ENCODE assay signal across 26 cellular contexts in the genomic region with DNA sequence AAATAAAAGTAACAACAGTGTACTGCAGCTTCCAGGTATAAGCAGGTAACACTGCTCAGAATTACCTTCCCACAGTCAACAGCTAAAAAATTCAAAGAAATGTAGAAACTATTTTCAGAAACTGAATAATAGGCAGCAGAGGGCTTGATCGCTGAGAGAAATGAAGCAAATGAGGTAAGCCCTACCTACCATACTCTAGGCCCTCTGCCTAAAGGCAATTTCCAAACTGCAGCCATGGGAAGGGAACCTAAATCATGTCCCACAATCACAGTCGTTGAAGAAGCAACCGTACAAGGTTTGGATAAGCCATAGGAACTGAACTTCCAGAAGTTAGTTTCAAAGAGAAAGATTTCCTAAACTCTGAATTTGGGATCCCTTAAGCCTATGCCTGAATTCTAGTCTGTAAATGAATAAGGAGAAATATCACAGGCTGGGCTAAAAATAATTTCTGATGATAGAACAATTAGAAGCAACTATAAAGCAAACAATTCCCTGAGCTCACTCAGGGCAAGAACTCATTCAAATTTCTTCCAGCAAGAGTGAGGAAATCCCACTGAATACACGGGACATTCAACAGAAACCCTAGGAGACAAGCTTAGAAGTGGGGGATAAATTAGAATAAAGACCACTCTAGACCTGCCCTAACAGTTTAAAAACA. TPM values are rescaled to one million over a fixed set of nuclear protein-coding genes. Genes with fewer than 3 reads are reported as not detected.
DNase-seq lines count a peak whose midpoint lies in the region; ATAC-seq and TF ChIP-seq lines count a peak whose summit lies in the region.
"Had no signal": no experiment of that assay in that cellular context is flagged by ENCODE, and none has a peak within 500 bp of the region (broad histone marks: within the 10 kb centered on the region; RNA-seq: fewer than 3 reads in every experiment).

No MANE protein-coding gene starts in this region.

- H3K4me3 ChIP-seq in cardiac muscle cell: no peak overlapping the region
- no peak overlapping the region for H3K4me3 ChIP-seq in right atrium auricular region
- no peak overlapping the region for H3K4me3 ChIP-seq in RWPE2 (ENCODE audit: severe bottlenecking)
- no peak overlapping the region for H3K4me3 ChIP-seq in skeletal muscle tissue (ENCODE audit: low read length in 3 of 3)
- H3K4me3 ChIP-seq: ascending aorta, hepatocyte, K562, mucosa of descending colon, spleen, tibial nerve had no signal

- H3K27ac ChIP-seq in cardiac muscle cell (peak overlapping the region; percentile 60), right atrium auricular region (peak overlapping the region in 1 of 2 donors; percentile 61), RWPE2 (ENCODE audit: poor library complexity, severe bottlenecking) (peak overlapping the region; percentile 41), foreskin keratinocyte (peak overlapping the region; percentile 21), skeletal muscle tissue (ENCODE audit: low read depth, low read length) (peak overlapping the region; percentile 37)
- H3K27ac ChIP-seq: ascending aorta, hepatocyte, neutrophil, spleen, tibial nerve had no signal

- DNase-seq in cardiac muscle cell (ENCODE audit: low read depth in 1 of 2, low spot score in 1 of 2) (no peak), right atrium auricular region (ENCODE audit: low spot score) (no peak), RWPE2 (ENCODE audit: low spot score) (no peak), foreskin keratinocyte (no peak), NCI-H345 (lab: John Stamatoyannopoulos, UW) (no peak), NCI-H226 (no peak)
- DNase-seq: activated CD4-positive, alpha-beta T cell treated with anti-CD3 and anti-CD28 coated beads, Interleukin-2, amount 50 U/mL, for 4 hours; activated naive CD4-positive, alpha-beta T cell treated with Interleukin-2 at 50 U/mL for 16 hours; GF-D8; immature natural killer cell; mucosa of descending colon; NCI-H1436; NCI-H2107; NCI-H526; spleen; stimulated activated CD4-positive, alpha-beta T cell treated with anti-CD3 and anti-CD28 coated beads, Interleukin-4, amount 100 ng/mL, for 1 hour; stimulated activated naive CD4-positive, alpha-beta T cell; WERI-Rb-1 had no signal

- no peak for ATAC-seq in RWPE2 (ENCODE audit: low read depth)
- ATAC-seq in foreskin keratinocyte: no peak
- no peak for ATAC-seq in GM21423 (IDR thresholded peaks at IDR 0.05; ENCODE audit: unreplicated experiment)
- ATAC-seq: K562, mucosa of descending colon, SK-N-SH treated with all-trans-retinoic acid at 6 μM for 48 hours had no signal

- H3K9ac ChIP-seq in skeletal muscle tissue (ENCODE audit: low read depth in 1 of 3, low read length in 3 of 3): no peak overlapping the region

- H3K27me3 ChIP-seq in cardiac muscle cell: no peaks in the 10 kb centered on the region
- H3K27me3 ChIP-seq in right atrium auricular region: no peaks in the 10 kb centered on the region
- no peaks in the 10 kb centered on the region for H3K27me3 ChIP-seq in RWPE2 (ENCODE audit: insufficient read depth, poor library complexity, severe bottlenecking)
- no peaks in the 10 kb centered on the region for H3K27me3 ChIP-seq in foreskin keratinocyte
- no peaks in the 10 kb centered on the region for H3K27me3 ChIP-seq in skeletal muscle tissue (ENCODE audit: control insufficient read depth in 3 of 3, insufficient read depth in 3 of 3, low read length in 3 of 3)
- H3K27me3 ChIP-seq: ascending aorta, hepatocyte, neutrophil, spleen, tibial nerve had no signal

- TF ChIP-seq CTCF in cardiac muscle cell (IDR thresholded peaks at IDR 0.05; ENCODE audit: low read depth, low read length): no peak
- no peak for TF ChIP-seq CTCF in right atrium auricular region (IDR thresholded peaks at IDR 0.05)
- no peak for TF ChIP-seq CTCF in RWPE2 (IDR thresholded peaks at IDR 0.05; ENCODE audit: poor library complexity, severe bottlenecking)
- no peak for TF ChIP-seq CTCF in foreskin keratinocyte (conservative IDR thresholded peaks at IDR 0.05)

- H3K9me3 ChIP-seq in cardiac muscle cell (ENCODE audit: low read depth): no peaks in the 10 kb centered on the region
- no peaks in the 10 kb centered on the region for H3K9me3 ChIP-seq in right atrium auricular region
- no peaks in the 10 kb centered on the region for H3K9me3 ChIP-seq in RWPE2 (ENCODE audit: severe bottlenecking)
- no peaks in the 10 kb centered on the region for H3K9me3 ChIP-seq in skeletal muscle tissue (ENCODE audit: control insufficient read depth in 3 of 3, low read length in 3 of 3)
- H3K9me3 ChIP-seq: ascending aorta, mucosa of descending colon, neutrophil, spleen, tibial nerve had no signal

- H3K4me1 ChIP-seq in cardiac muscle cell (ENCODE audit: low read depth): no peaks in the 10 kb centered on the region
- peaks cover 0 to 15% of the 10 kb centered on the region in 2 donors for H3K4me1 ChIP-seq in right atrium auricular region
- peaks cover 26% of the 10 kb centered on the region for H3K4me1 ChIP-seq in RWPE2 (ENCODE audit: insufficient read depth, poor library complexity, severe bottlenecking)
- peaks cover 25% of the 10 kb centered on the region for H3K4me1 ChIP-seq in foreskin keratinocyte
- peaks cover 3 to 11% (median 9%) of the 10 kb centered on the region in 3 donors for H3K4me1 ChIP-seq in skeletal muscle tissue (ENCODE audit: control insufficient read depth in 3 of 3, insufficient read depth in 3 of 3, low read length in 3 of 3)
- H3K4me1 ChIP-seq: ascending aorta had no signal

- peaks cover 7% of the 10 kb centered on the region for H3K36me3 ChIP-seq in cardiac muscle cell
- peaks cover 20% of the 10 kb centered on the region for H3K36me3 ChIP-seq in right atrium auricular region
- peaks cover 52% of the 10 kb centered on the region for H3K36me3 ChIP-seq in RWPE2 (ENCODE audit: low read depth)
- peaks cover 5 to 20% (median 11%) of the 10 kb centered on the region in 3 donors for H3K36me3 ChIP-seq in skeletal muscle tissue (ENCODE audit: control insufficient read depth in 3 of 3, insufficient read depth in 3 of 3, low read length in 3 of 3)

RNA-seq across cellular contexts. Expression of a gene that starts 24.5 kb away (rescaled TPM):
- 91.4 and 119 TPM in 2 replicates for total RNA-seq in cardiac muscle cell
- polyA plus RNA-seq in cardiac muscle cell: 109 and 139 TPM in 2 replicates
- total RNA-seq in right atrium auricular region: 10 to 100 TPM; 79.7 to 84.3 TPM
- 93.0 and 94.7 TPM in 2 replicates for total RNA-seq in foreskin keratinocyte
- 45.7 and 52.5 TPM in 2 replicates for polyA plus RNA-seq in foreskin keratinocyte
- 50.1 TPM for total RNA-seq in skeletal muscle tissue

RNA-seq across cellular contexts. Expression of a gene that starts 26.2 kb away (rescaled TPM):
- 27.0 and 67.4 TPM in 2 replicates for total RNA-seq in cardiac muscle cell
- 28.8 and 49.6 TPM in 2 replicates for polyA plus RNA-seq in cardiac muscle cell
- 10 to 100 TPM; 10.3 to 14.0 TPM for total RNA-seq in right atrium auricular region
- total RNA-seq in foreskin keratinocyte: 13.7 and 16.2 TPM in 2 replicates
- 10.5 and 12.6 TPM in 2 replicates for polyA plus RNA-seq in foreskin keratinocyte
- 12.5 TPM for total RNA-seq in skeletal muscle tissue
